ENCODE assay signal across 25 cellular contexts in genomic region chr7:46781901-46782439, GRCh38.
"Had no signal": no experiment of that assay in that cellular context is flagged by ENCODE, and none has a peak within 500 bp of the region (broad histone marks: within the 10 kb centered on the region; RNA-seq: fewer than 3 reads in every experiment).

No MANE protein-coding gene starts in this region.

- DNase-seq: activated CD4-positive, alpha-beta T cell treated with anti-CD3 and anti-CD28 coated beads for 48 hours; activated CD4-positive, alpha-beta T cell treated with anti-CD3 and anti-CD28 coated beads, Interleukin-2, amount 50 U/mL, for 48 hours; activated CD8-positive, alpha-beta memory T cell treated with anti-CD3 and anti-CD28 coated beads for 24 hours; activated effector memory CD4-positive, alpha-beta T cell treated with Interleukin-2 at 50 U/mL for 16 hours; activated naive CD4-positive, alpha-beta T cell treated with Interleukin-2 at 50 U/mL for 16 hours; aorta; central memory CD4-positive, alpha-beta T cell; colonic mucosa; effector CD8-positive, alpha-beta T cell; head of caudate nucleus; hippocampal formation; kidney; naive B cell; nephron progenitor cell; ovary; small intestine; stimulated activated CD4-positive, alpha-beta T cell treated with anti-CD3 and anti-CD28 coated beads, Interleukin-4, amount 100 ng/mL, for 24 hours; T-helper 9 cell; uterus; WERI-Rb-1 had no signal

- H3K4me3 ChIP-seq: breast epithelium, colonic mucosa, gastroesophageal sphincter, ovary, uterus had no signal

- ATAC-seq: activated CD4-positive, CD25-positive, alpha-beta regulatory T cell treated with anti-CD3 and anti-CD28 coated beads, Interleukin-2, amount 50 U/mL, for 24 hours; gastroesophageal sphincter; sciatic nerve; stimulated activated effector memory CD8-positive, alpha-beta T cell treated with anti-CD3 and anti-CD28 coated beads, Interleukin-12 subunit alpha, Interleukin-12 subunit beta, amount 100 ng/mL, for 72 hours had no signal
